ENCODE assay signal across 31 cellular contexts in genomic region chr17:28991779-28992178, GRCh38. TPM values are rescaled to one million over a fixed set of nuclear protein-coding genes. Genes with fewer than 3 reads are reported as not detected.
"Had no signal": no experiment of that assay in that cellular context is flagged by ENCODE, and none has a peak within 500 bp of the region (broad histone marks: within the 10 kb centered on the region; RNA-seq: fewer than 3 reads in every experiment).

No MANE protein-coding gene starts in this region.

- H3K4me1 ChIP-seq: breast epithelium, esophagus squamous epithelium, uterus had no signal

- H3K9me3 ChIP-seq: breast epithelium, esophagus squamous epithelium, left ventricle myocardium inferior, ovary, thoracic aorta, uterus had no signal

- H3K27me3 ChIP-seq: ovary, uterus had no signal

- ATAC-seq: activated CD8-positive, alpha-beta T cell treated with anti-CD3 and anti-CD28 coated beads, Interleukin-2, amount 10 ng/mL, durations not matched to agents 7 days and 5 days; activated naive CD8-positive, alpha-beta T cell treated with anti-CD3 and anti-CD28 coated beads, Interleukin-2, amount 50 U/mL, for 24 hours; sciatic nerve; stimulated activated effector memory CD8-positive, alpha-beta T cell treated with anti-CD3 and anti-CD28 coated beads, Interleukin-12 subunit alpha, Interleukin-12 subunit beta, amount 100 ng/mL, for 72 hours had no signal

- H3K27ac ChIP-seq: breast epithelium, epithelial cell of prostate, esophagus squamous epithelium, left ventricle myocardium inferior, ovary, skin epidermis, thoracic aorta, uterus had no signal

- FAIRE-seq: colon, endometrium had no signal

- H3K4me3 ChIP-seq: breast epithelium, esophagus squamous epithelium, left ventricle myocardium inferior, ovary, skin epidermis, thoracic aorta, uterus had no signal

- H3K36me3 ChIP-seq: breast epithelium, esophagus squamous epithelium, left ventricle myocardium inferior, ovary, thoracic aorta, uterus had no signal

- DNase-seq: activated CD4-positive, alpha-beta T cell treated with anti-CD3 and anti-CD28 coated beads for 1 hour; activated CD4-positive, alpha-beta T cell treated with anti-CD3 and anti-CD28 coated beads, Interleukin-2, amount 50 U/mL, for 1 hour; activated CD8-positive, alpha-beta memory T cell treated with anti-CD3 and anti-CD28 coated beads, Interleukin-2, amount 10 ng/mL, durations not matched to agents 7 days and 5 days; activated CD8-positive, alpha-beta T cell treated with anti-CD3 and anti-CD28 coated beads, Interleukin-2, amount 10 ng/mL, durations not matched to agents 7 days and 5 days; activated naive CD8-positive, alpha-beta T cell treated with anti-CD3 and anti-CD28 coated beads, Interleukin-2, amount 50 U/mL, for 24 hours; activated T-cell treated with anti-CD3 and anti-CD28 coated beads, Interleukin-2, amount 50 U/mL, for 48 hours; amygdala; dermis blood vessel endothelial cell; effector CD8-positive, alpha-beta T cell; esophagus squamous epithelium; foreskin melanocyte; kidney glomerular epithelial cell; left ventricle myocardium inferior; mammary epithelial cell; naive B cell; nephron progenitor cell; ovary; stimulated activated CD4-positive, alpha-beta T cell treated with anti-CD3 and anti-CD28 coated beads, Interleukin-4, amount 100 ng/mL, for 24 hours; uterus had no signal

RNA-seq across cellular contexts. Expression of gene SEZ6, which starts 14.1 kb away (rescaled TPM):
- total RNA-seq: activated CD8-positive, alpha-beta memory T cell treated with anti-CD3 and anti-CD28 coated beads, Interleukin-2, amount 10 ng/mL, durations not matched to agents 7 days and 5 days; activated CD8-positive, alpha-beta T cell treated with anti-CD3 and anti-CD28 coated beads, Interleukin-2, amount 10 ng/mL, durations not matched to agents 7 days and 5 days; activated T-helper 2 cell treated with anti-CD3 and anti-CD28 coated beads, Interferon-gamma antibody, Interleukin-2, Interleukin-4, amounts not matched to agents 10 μg/mL and 5 μg/mL and 100 μg/mL, durations not matched to agents 14 hours and 24 hours and 36 hours; breast epithelium; dermis blood vessel endothelial cell; esophagus squamous epithelium; left ventricle myocardium inferior; mammary epithelial cell; ovary; renal cortical epithelial cell; sciatic nerve; subcutaneous adipose tissue; T-helper 1 cell treated with Interleukin-12 subunit alpha and Interleukin-12 subunit beta and Interleukin-4 antibody, amounts not matched to agents 30 ng/mL and 1 ng/mL, for 36 hours; thoracic aorta had no signal
